ENCODE assay signal across 27 cellular contexts in the genomic region with DNA sequence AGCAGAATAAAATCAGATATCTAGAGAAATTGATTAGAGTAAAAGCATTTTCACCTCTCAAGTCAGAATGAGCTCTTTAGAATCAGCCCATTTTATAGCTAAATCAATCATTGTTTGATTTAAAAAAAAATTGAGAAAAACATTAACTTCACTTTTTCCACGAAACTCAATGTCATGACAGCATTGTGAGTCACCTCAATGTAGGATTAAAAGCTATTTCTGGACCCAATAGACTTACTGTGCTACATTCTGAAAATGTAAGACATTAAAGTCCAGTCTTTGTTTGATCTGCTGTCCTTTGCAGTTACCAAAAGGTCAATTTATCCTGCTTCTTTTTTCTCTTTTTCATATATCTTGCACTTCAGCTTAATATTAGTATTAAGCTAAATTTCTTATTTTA.
DNase-seq lines count a peak whose midpoint lies in the region; ATAC-seq and TF ChIP-seq lines count a peak whose summit lies in the region.
"Had no signal": no experiment of that assay in that cellular context is flagged by ENCODE, and none has a peak within 500 bp of the region (broad histone marks: within the 10 kb centered on the region; RNA-seq: fewer than 3 reads in every experiment).

No MANE protein-coding gene starts in this region.

- no peaks in the 10 kb centered on the region for H3K9me3 Mint-ChIP-seq in HFFc6
- peaks cover 3% of the 10 kb centered on the region for H3K9me3 Mint-ChIP-seq in activated T-helper 17 cell treated with anti-CD3 and anti-CD28 coated beads, Interleukin-2, amount 50 U/mL, for 72 hours
- H3K9me3 Mint-ChIP-seq: GM23338, memory B cell had no signal

- TF ChIP-seq POLR2A in tibial nerve (IDR thresholded peaks at IDR 0.05) = no peak

- no peaks in the 10 kb centered on the region; the same call in none of the 2 replicates for H3K36me3 Mint-ChIP-seq in HFFc6 (ENCODE audit: low read depth)
- no peaks in the 10 kb centered on the region for H3K36me3 Mint-ChIP-seq in activated T-helper 17 cell treated with anti-CD3 and anti-CD28 coated beads, Interleukin-2, amount 50 U/mL, for 72 hours (ENCODE audit: low read depth)
- H3K36me3 Mint-ChIP-seq: memory B cell had no signal

- no peaks in the 10 kb centered on the region for H3K4me1 ChIP-seq in tibial nerve
- H3K4me1 ChIP-seq: BLaER1, body of pancreas, tibial artery had no signal

- TF ChIP-seq EP300 in tibial nerve (IDR thresholded peaks at IDR 0.05) = no peak

- H3K27ac Mint-ChIP-seq in HFFc6 = peak overlapping the region; percentile 69
- no peak overlapping the region for H3K27ac Mint-ChIP-seq in activated T-helper 17 cell treated with anti-CD3 and anti-CD28 coated beads, Interleukin-2, amount 50 U/mL, for 72 hours
- H3K27ac Mint-ChIP-seq: activated T-cell treated with anti-CD3 and anti-CD28 coated beads, Interleukin-2, amount 50 U/mL, for 72 hours; GM23338; memory B cell had no signal

- ATAC-seq in activated T-helper 17 cell treated with anti-CD3 and anti-CD28 coated beads, Interleukin-2, amount 50 U/mL, for 72 hours (replicated peaks) = peak; percentile 24
- ATAC-seq: activated T-cell treated with anti-CD3 and anti-CD28 coated beads, Interleukin-2, amount 50 U/mL, for 72 hours; body of pancreas; GM23338; stimulated activated naive CD8-positive, alpha-beta T cell treated with anti-CD3 and anti-CD28 coated beads, Interleukin-15, Interleukin-2, amounts not matched to agents 100 U/mL and 50 U/mL, for 24 hours had no signal

- peaks cover 98% of the 10 kb centered on the region for H3K4me1 Mint-ChIP-seq in HFFc6 (ENCODE audit: low read depth)
- H3K4me1 Mint-ChIP-seq in activated T-helper 17 cell treated with anti-CD3 and anti-CD28 coated beads, Interleukin-2, amount 50 U/mL, for 72 hours = no peaks in the 10 kb centered on the region
- H3K4me1 Mint-ChIP-seq: memory B cell had no signal

- H3K27ac ChIP-seq in tibial nerve = no peak overlapping the region
- H3K27ac ChIP-seq: BLaER1, body of pancreas, tibial artery had no signal

- H3K4me3 Mint-ChIP-seq in HFFc6 = peak overlapping the region; percentile 71
- H3K4me3 Mint-ChIP-seq in activated T-helper 17 cell treated with anti-CD3 and anti-CD28 coated beads, Interleukin-2, amount 50 U/mL, for 72 hours = no peak overlapping the region
- H3K4me3 Mint-ChIP-seq: activated T-cell treated with anti-CD3 and anti-CD28 coated beads, Interleukin-2, amount 50 U/mL, for 72 hours; GM23338; memory B cell had no signal

- TF ChIP-seq CTCF in HFFc6 (IDR thresholded peaks at IDR 0.05) (no peak), tibial nerve (IDR thresholded peaks at IDR 0.05) (no peak)

- H3K9me3 ChIP-seq in tibial nerve = no peaks in the 10 kb centered on the region
- H3K9me3 ChIP-seq: BLaER1, body of pancreas, MG63, tibial artery had no signal

- 20 to 23% methylated on average over 1 of the region's 1 CpG for WGBS in tibial nerve, 2 donors

- no peaks in the 10 kb centered on the region for H3K36me3 ChIP-seq in tibial nerve
- H3K36me3 ChIP-seq: BLaER1, MG63, tibial artery had no signal

- DNase-seq in A172 (ENCODE audit: low spot score) (peak; percentile 38), HFFc6 (peak; percentile 53), glomerular visceral epithelial cell (ENCODE audit: extremely low spot score) (peak; percentile 33), SW480 (ENCODE audit: low spot score) (no peak), NCI-H1417 (lab: John Stamatoyannopoulos, UW) (no peak), tibial nerve (ENCODE audit: low spot score in 2 of 2) (no peak), SW 1271 (lab: John Stamatoyannopoulos, UW) (no peak)
- DNase-seq: activated CD4-positive, alpha-beta T cell treated with anti-CD3 and anti-CD28 coated beads for 48 hours; activated naive CD4-positive, alpha-beta T cell treated with anti-CD3 and anti-CD28 coated beads, Interleukin-2, amount 50 U/mL, for 16 hours; activated T-cell treated with anti-CD3 and anti-CD28 coated beads, Interleukin-2, amount 50 U/mL, for 72 hours; body of pancreas; DND-41; effector memory CD4-positive, alpha-beta T cell; kidney glomerular epithelial cell; MG63; NCI-H1436; NCI-H2107; NCI-H510A; nucleus accumbens; stimulated activated CD4-positive, alpha-beta T cell treated with anti-CD3 and anti-CD28 coated beads, Interleukin-12 subunit alpha, Interleukin-12 subunit beta, amount 100 ng/mL, for 4 hours; stimulated activated CD4-positive, alpha-beta T cell treated with anti-CD3 and anti-CD28 coated beads, Interleukin-4, amount 100 ng/mL, for 4 hours; stimulated activated naive CD8-positive, alpha-beta T cell treated with anti-CD3 and anti-CD28 coated beads, Interleukin-15, Interleukin-2, amounts not matched to agents 100 U/mL and 50 U/mL, for 24 hours; tibial artery had no signal

- H3K27me3 ChIP-seq in tibial nerve = no peaks in the 10 kb centered on the region
- H3K27me3 ChIP-seq: BLaER1, body of pancreas, MG63, tibial artery had no signal

- H3K4me3 ChIP-seq in tibial nerve = no peak overlapping the region
- H3K4me3 ChIP-seq: BLaER1, body of pancreas, GM23338, MG63, tibial artery had no signal

- no peaks in the 10 kb centered on the region for H3K27me3 Mint-ChIP-seq in HFFc6 (ENCODE audit: insufficient read depth)
- no peaks in the 10 kb centered on the region for H3K27me3 Mint-ChIP-seq in activated T-helper 17 cell treated with anti-CD3 and anti-CD28 coated beads, Interleukin-2, amount 50 U/mL, for 72 hours
- H3K27me3 Mint-ChIP-seq: memory B cell had no signal

Comparison
In these comparisons a context has a peak if more than half of its experiments do, and no peak if none do; other contexts are left out.
1. DNase-seq: peak in A172 (single experiment), HFFc6 (single experiment) and glomerular visceral epithelial cell (single experiment); none in SW480 (single experiment), NCI-H1417 (0 of 3), tibial nerve (0 of 2) and SW 1271 (0 of 2).